In the genomic region with DNA sequence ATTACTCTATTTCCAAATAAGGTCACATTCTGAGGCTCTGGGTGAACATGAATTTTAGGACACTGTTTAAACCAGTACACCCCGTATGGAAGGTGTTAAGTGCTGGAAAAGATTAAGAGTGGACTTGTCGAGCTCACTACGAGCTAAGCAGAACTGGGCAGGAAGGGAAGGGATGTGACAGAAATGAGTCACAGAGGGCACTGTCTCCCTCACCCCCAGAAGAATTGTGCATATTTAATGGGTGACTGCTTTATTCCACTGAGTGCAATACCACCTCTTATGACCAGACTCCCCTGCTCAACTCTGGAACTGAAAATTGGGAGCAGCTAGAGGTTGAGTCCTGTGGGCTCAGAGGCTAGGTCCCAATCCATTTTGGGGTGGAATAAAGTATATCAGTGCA, we compare ENCODE assay signal across 1 cellular context.
TF ChIP-seq lines count a peak whose summit lies in the region.

No MANE protein-coding gene starts in this region.

TF ChIP-seq in SK-N-SH treated with all-trans-retinoic acid at 6 μM for 48 hours, 23 proteins besides CTCF, POLR2A, EP300 and RAD21 (continued from another document):
- TF ChIP-seq ZNF565 (CRISPR knock-in tag; conservative IDR thresholded peaks at IDR 0.05; ENCODE audit: low read depth) (no peak), TOX (CRISPR knock-in tag; IDR thresholded peaks at IDR 0.05; ENCODE audit: borderline replicate concordance) (no peak), GLIS3 (CRISPR knock-in tag; IDR thresholded peaks at IDR 0.05) (no peak), ZFP30 (CRISPR knock-in tag; IDR thresholded peaks at IDR 0.05) (no peak), RARB (CRISPR knock-in tag; IDR thresholded peaks at IDR 0.05) (no peak), TCF4 (CRISPR knock-in tag; IDR thresholded peaks at IDR 0.05; ENCODE audit: borderline replicate concordance) (no peak), OSR1 (CRISPR knock-in tag; IDR thresholded peaks at IDR 0.05) (no peak), ZNF8 (CRISPR knock-in tag; IDR thresholded peaks at IDR 0.05) (no peak), ZNF70 (CRISPR knock-in tag; IDR thresholded peaks at IDR 0.05) (no peak), ZC3H10 (CRISPR knock-in tag; IDR thresholded peaks at IDR 0.05) (no peak), SNAI2 (CRISPR knock-in tag; IDR thresholded peaks at IDR 0.05) (no peak), CSDC2 (CRISPR knock-in tag; IDR thresholded peaks at IDR 0.05) (no peak), ZFP3 (CRISPR knock-in tag; IDR thresholded peaks at IDR 0.05) (no peak)
- TF ChIP-seq, protein P1, sequence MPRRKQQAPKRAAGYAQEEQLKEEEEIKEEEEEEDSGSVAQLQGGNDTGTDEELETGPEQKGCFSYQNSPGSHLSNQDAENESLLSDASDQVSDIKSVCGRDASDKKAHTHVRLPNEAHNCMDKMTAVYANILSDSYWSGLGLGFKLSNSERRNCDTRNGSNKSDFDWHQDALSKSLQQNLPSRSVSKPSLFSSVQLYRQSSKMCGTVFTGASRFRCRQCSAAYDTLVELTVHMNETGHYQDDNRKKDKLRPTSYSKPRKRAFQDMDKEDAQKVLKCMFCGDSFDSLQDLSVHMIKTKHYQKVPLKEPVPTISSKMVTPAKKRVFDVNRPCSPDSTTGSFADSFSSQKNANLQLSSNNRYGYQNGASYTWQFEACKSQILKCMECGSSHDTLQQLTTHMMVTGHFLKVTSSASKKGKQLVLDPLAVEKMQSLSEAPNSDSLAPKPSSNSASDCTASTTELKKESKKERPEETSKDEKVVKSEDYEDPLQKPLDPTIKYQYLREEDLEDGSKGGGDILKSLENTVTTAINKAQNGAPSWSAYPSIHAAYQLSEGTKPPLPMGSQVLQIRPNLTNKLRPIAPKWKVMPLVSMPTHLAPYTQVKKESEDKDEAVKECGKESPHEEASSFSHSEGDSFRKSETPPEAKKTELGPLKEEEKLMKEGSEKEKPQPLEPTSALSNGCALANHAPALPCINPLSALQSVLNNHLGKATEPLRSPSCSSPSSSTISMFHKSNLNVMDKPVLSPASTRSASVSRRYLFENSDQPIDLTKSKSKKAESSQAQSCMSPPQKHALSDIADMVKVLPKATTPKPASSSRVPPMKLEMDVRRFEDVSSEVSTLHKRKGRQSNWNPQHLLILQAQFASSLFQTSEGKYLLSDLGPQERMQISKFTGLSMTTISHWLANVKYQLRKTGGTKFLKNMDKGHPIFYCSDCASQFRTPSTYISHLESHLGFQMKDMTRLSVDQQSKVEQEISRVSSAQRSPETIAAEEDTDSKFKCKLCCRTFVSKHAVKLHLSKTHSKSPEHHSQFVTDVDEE (CRISPR knock-in tag; IDR thresholded peaks at IDR 0.05), result no peak
- TF ChIP-seq, protein P2, sequence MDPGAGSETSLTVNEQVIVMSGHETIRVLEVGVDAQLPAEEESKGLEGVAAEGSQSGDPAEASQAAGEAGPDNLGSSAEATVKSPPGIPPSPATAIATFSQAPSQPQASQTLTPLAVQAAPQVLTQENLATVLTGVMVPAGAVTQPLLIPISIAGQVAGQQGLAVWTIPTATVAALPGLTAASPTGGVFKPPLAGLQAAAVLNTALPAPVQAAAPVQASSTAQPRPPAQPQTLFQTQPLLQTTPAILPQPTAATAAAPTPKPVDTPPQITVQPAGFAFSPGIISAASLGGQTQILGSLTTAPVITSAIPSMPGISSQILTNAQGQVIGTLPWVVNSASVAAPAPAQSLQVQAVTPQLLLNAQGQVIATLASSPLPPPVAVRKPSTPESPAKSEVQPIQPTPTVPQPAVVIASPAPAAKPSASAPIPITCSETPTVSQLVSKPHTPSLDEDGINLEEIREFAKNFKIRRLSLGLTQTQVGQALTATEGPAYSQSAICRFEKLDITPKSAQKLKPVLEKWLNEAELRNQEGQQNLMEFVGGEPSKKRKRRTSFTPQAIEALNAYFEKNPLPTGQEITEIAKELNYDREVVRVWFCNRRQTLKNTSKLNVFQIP (CRISPR knock-in tag; IDR thresholded peaks at IDR 0.05; ENCODE audit: borderline replicate concordance, low read depth), result no peak
- TF ChIP-seq, protein P3, sequence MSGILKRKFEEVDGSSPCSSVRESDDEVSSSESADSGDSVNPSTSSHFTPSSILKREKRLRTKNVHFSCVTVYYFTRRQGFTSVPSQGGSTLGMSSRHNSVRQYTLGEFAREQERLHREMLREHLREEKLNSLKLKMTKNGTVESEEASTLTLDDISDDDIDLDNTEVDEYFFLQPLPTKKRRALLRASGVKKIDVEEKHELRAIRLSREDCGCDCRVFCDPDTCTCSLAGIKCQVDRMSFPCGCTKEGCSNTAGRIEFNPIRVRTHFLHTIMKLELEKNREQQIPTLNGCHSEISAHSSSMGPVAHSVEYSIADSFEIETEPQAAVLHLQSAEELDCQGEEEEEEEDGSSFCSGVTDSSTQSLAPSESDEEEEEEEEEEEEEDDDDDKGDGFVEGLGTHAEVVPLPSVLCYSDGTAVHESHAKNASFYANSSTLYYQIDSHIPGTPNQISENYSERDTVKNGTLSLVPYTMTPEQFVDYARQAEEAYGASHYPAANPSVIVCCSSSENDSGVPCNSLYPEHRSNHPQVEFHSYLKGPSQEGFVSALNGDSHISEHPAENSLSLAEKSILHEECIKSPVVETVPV (CRISPR knock-in tag; IDR thresholded peaks at IDR 0.05), result no peak
- TF ChIP-seq, protein P4, sequence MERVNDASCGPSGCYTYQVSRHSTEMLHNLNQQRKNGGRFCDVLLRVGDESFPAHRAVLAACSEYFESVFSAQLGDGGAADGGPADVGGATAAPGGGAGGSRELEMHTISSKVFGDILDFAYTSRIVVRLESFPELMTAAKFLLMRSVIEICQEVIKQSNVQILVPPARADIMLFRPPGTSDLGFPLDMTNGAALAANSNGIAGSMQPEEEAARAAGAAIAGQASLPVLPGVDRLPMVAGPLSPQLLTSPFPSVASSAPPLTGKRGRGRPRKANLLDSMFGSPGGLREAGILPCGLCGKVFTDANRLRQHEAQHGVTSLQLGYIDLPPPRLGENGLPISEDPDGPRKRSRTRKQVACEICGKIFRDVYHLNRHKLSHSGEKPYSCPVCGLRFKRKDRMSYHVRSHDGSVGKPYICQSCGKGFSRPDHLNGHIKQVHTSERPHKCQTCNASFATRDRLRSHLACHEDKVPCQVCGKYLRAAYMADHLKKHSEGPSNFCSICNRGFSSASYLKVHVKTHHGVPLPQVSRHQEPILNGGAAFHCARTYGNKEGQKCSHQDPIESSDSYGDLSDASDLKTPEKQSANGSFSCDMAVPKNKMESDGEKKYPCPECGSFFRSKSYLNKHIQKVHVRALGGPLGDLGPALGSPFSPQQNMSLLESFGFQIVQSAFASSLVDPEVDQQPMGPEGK (CRISPR knock-in tag; IDR thresholded peaks at IDR 0.05; ENCODE audit: borderline replicate concordance), result no peak
TF ChIP-seq in SK-N-SH treated with all-trans-retinoic acid at 6 μM for 48 hours: peak in this region for 0.
